In genomic region chr2:160194946-160195345, GRCh38 we compare ENCODE assay signal across 25 cellular contexts. TPM values are rescaled to one million over a fixed set of nuclear protein-coding genes. Genes with fewer than 3 reads are reported as not detected.
DNase-seq lines count a peak whose midpoint lies in the region; ATAC-seq and TF ChIP-seq lines count a peak whose summit lies in the region.
"Had no signal": no experiment of that assay in that cellular context is flagged by ENCODE, and none has a peak within 500 bp of the region (broad histone marks: within the 10 kb centered on the region; RNA-seq: fewer than 3 reads in every experiment).

No MANE protein-coding gene starts in this region.

- H3K9me3 ChIP-seq in WERI-Rb-1 (ENCODE audit: severe bottlenecking): no peaks in the 10 kb centered on the region
- H3K9me3 ChIP-seq: uterus had no signal

- H2AK5ac ChIP-seq in mesendoderm (ENCODE audit: low read length): no peak overlapping the region

- H3K36me3 ChIP-seq in WERI-Rb-1: no peaks in the 10 kb centered on the region
- no peaks in the 10 kb centered on the region for H3K36me3 ChIP-seq in mesendoderm (ENCODE audit: control insufficient read depth, insufficient read depth, low read length)
- H3K36me3 ChIP-seq: uterus had no signal

- H3K36me3 Mint-ChIP-seq in activated naive CD8-positive, alpha-beta T cell treated with anti-CD3 and anti-CD28 coated beads, Interleukin-2, amount 10 ng/mL, durations not matched to agents 7 days and 5 days: no peaks in the 10 kb centered on the region
- no peaks in the 10 kb centered on the region for H3K36me3 Mint-ChIP-seq in activated naive CD8-positive, alpha-beta T cell treated with anti-CD3 and anti-CD28 coated beads for 36 hours
- H3K36me3 Mint-ChIP-seq: CD14-positive monocyte had no signal

- no peak overlapping the region for H3K9ac ChIP-seq in mesendoderm (ENCODE audit: low read length)
- H3K9ac ChIP-seq: KMS-11 had no signal

- peaks cover 13% of the 10 kb centered on the region for H3K27me3 Mint-ChIP-seq in activated naive CD8-positive, alpha-beta T cell treated with anti-CD3 and anti-CD28 coated beads, Interleukin-2, amount 10 ng/mL, durations not matched to agents 7 days and 5 days
- peaks cover 3% of the 10 kb centered on the region for H3K27me3 Mint-ChIP-seq in activated naive CD8-positive, alpha-beta T cell treated with anti-CD3 and anti-CD28 coated beads for 36 hours
- H3K27me3 Mint-ChIP-seq: dendritic cell treated with granulocyte-macrophage colony-stimulating factor and Interleukin-4, amounts not matched to agents 40 ng/mL and 50 ng/mL, for 4 days; progenitor cell of endocrine pancreas had no signal

- POLR2A ChIA-PET in activated naive CD8-positive, alpha-beta T cell treated with anti-CD3 and anti-CD28 coated beads, Interleukin-2, amount 10 ng/mL, durations not matched to agents 7 days and 5 days (lab: Charles Lee): no interaction called here

- no peak overlapping the region for H4K5ac ChIP-seq in mesendoderm (ENCODE audit: low read length)

- no peak overlapping the region for H3K56ac ChIP-seq in mesendoderm (ENCODE audit: low read length)

- no peak for TF ChIP-seq CTCF in WERI-Rb-1 (IDR thresholded peaks at IDR 0.05; ENCODE audit: low read depth, low read length)

- no peaks in the 10 kb centered on the region for H3K27me3 ChIP-seq in WERI-Rb-1 (ENCODE audit: insufficient read depth, low read depth, severe bottlenecking)
- H3K27me3 ChIP-seq in mesendoderm (ENCODE audit: insufficient read depth, low read length, poor library complexity): no peaks in the 10 kb centered on the region
- H3K27me3 ChIP-seq: uterus had no signal

- no peak overlapping the region for H4K8ac ChIP-seq in mesendoderm (ENCODE audit: low read depth, low read length)

- no peaks in the 10 kb centered on the region for H3K79me2 ChIP-seq in mesendoderm (ENCODE audit: control insufficient read depth, insufficient read depth, low read length)

- DNase-seq in activated naive CD8-positive, alpha-beta T cell treated with anti-CD3 and anti-CD28 coated beads, Interleukin-2, amount 10 ng/mL, durations not matched to agents 7 days and 5 days: peak; percentile 50
- no peak for DNase-seq in activated naive CD8-positive, alpha-beta T cell treated with anti-CD3 and anti-CD28 coated beads for 36 hours
- DNase-seq in WERI-Rb-1: no peak
- DNase-seq in kidney tubule cell (ENCODE audit: low spot score): peak; percentile 33
- DNase-seq in DMS114 treated with DMSO at 0.1 percent for 48 hours (lab: John Stamatoyannopoulos, UW; ENCODE audit: unreplicated experiment): no peak
- DNase-seq in mesendoderm: no peak
- DNase-seq in NCI-H2227 treated with DMSO at 0.1 percent for 48 hours (lab: John Stamatoyannopoulos, UW): no peak
- DNase-seq: activated CD4-positive, alpha-beta T cell treated with anti-CD3 and anti-CD28 coated beads for 48 hours; activated T-cell treated with anti-CD3 and anti-CD28 coated beads, Interleukin-2, amount 50 U/mL, for 4 hours; DMS79; foreskin melanocyte; NCI-H1105; NCI-H2081; NCI-H446 treated with DMSO at 0.1 percent for 48 hours; Right ventricle myocardium superior; stimulated activated CD4-positive, alpha-beta T cell treated with anti-CD3 and anti-CD28 coated beads, Interleukin-4, amount 100 ng/mL, for 1 hour; uterus had no signal

- no peak overlapping the region for H2BK120ac ChIP-seq in mesendoderm (ENCODE audit: low read depth, low read length)

- no peak overlapping the region for H2BK15ac ChIP-seq in mesendoderm (replicated peaks; ENCODE audit: low read depth)

- H3K4me1 Mint-ChIP-seq in activated naive CD8-positive, alpha-beta T cell treated with anti-CD3 and anti-CD28 coated beads, Interleukin-2, amount 10 ng/mL, durations not matched to agents 7 days and 5 days: peaks cover 17% of the 10 kb centered on the region
- H3K4me1 Mint-ChIP-seq in activated naive CD8-positive, alpha-beta T cell treated with anti-CD3 and anti-CD28 coated beads for 36 hours: peaks cover 8% of the 10 kb centered on the region
- H3K4me1 Mint-ChIP-seq: CD14-positive monocyte, nephron had no signal

- no peak overlapping the region for H3K18ac ChIP-seq in mesendoderm (ENCODE audit: low read length)

- H3K27ac Mint-ChIP-seq in activated naive CD8-positive, alpha-beta T cell treated with anti-CD3 and anti-CD28 coated beads, Interleukin-2, amount 10 ng/mL, durations not matched to agents 7 days and 5 days: no peak overlapping the region
- H3K27ac Mint-ChIP-seq in activated naive CD8-positive, alpha-beta T cell treated with anti-CD3 and anti-CD28 coated beads for 36 hours: no peak overlapping the region
- H3K27ac Mint-ChIP-seq: CD14-positive monocyte; dendritic cell treated with granulocyte-macrophage colony-stimulating factor and Interleukin-4, amounts not matched to agents 40 ng/mL and 50 ng/mL, for 4 days; nephron; progenitor cell of endocrine pancreas had no signal

- peaks cover 2% of the 10 kb centered on the region for H3K4me1 ChIP-seq in mesendoderm (ENCODE audit: control insufficient read depth, low read depth, low read length)
- H3K4me1 ChIP-seq: uterus had no signal

- H2BK5ac ChIP-seq in mesendoderm (ENCODE audit: low read length): no peak overlapping the region

- H3K4me2 ChIP-seq in mesendoderm (ENCODE audit: low read length): no peak overlapping the region
- H3K4me2 ChIP-seq: KMS-11 had no signal

- H3K9me3 Mint-ChIP-seq in activated naive CD8-positive, alpha-beta T cell treated with anti-CD3 and anti-CD28 coated beads, Interleukin-2, amount 10 ng/mL, durations not matched to agents 7 days and 5 days: no peaks in the 10 kb centered on the region
- no peaks in the 10 kb centered on the region for H3K9me3 Mint-ChIP-seq in activated naive CD8-positive, alpha-beta T cell treated with anti-CD3 and anti-CD28 coated beads for 36 hours
- H3K9me3 Mint-ChIP-seq: activated T-cell treated with anti-CD3 and anti-CD28 coated beads, Interleukin-2, amount 50 U/mL, for 4 hours; CD14-positive monocyte; dendritic cell treated with granulocyte-macrophage colony-stimulating factor and Interleukin-4, amounts not matched to agents 40 ng/mL and 50 ng/mL, for 4 days had no signal

- peak; percentile 100 for ATAC-seq in activated naive CD8-positive, alpha-beta T cell treated with anti-CD3 and anti-CD28 coated beads, Interleukin-2, amount 10 ng/mL, durations not matched to agents 7 days and 5 days (ENCODE audit: low read depth)
- no peak for ATAC-seq in GM18858 (IDR thresholded peaks at IDR 0.05; ENCODE audit: unreplicated experiment)
- ATAC-seq: activated T-cell treated with anti-CD3 and anti-CD28 coated beads, Interleukin-2, amount 50 U/mL, for 4 hours had no signal

- no peak overlapping the region for H3K23ac ChIP-seq in mesendoderm (ENCODE audit: low read length)

- H3K4me3 ChIP-seq in WERI-Rb-1 (ENCODE audit: low read depth, low read length) (no peak overlapping the region), mesendoderm (ENCODE audit: low read length) (no peak overlapping the region)
- H3K4me3 ChIP-seq: skin epidermis, uterus had no signal

- peak overlapping the region; percentile 20; the same call in 1 of the 2 replicates for H3K27ac ChIP-seq in WERI-Rb-1
- no peak overlapping the region for H3K27ac ChIP-seq in mesendoderm (ENCODE audit: low read depth, low read length)
- H3K27ac ChIP-seq: KMS-11, skin epidermis, uterus had no signal

- no CpG with 5 or more reads among the region's 5 CpGs for WGBS in mesendoderm (ENCODE audit: extremely low coverage, insufficient coverage, low lambda C conversion rate)

- no peaks in the 10 kb centered on the region for H3K79me1 ChIP-seq in mesendoderm (ENCODE audit: low read length)

- no peak overlapping the region for H3K4me3 Mint-ChIP-seq in activated naive CD8-positive, alpha-beta T cell treated with anti-CD3 and anti-CD28 coated beads, Interleukin-2, amount 10 ng/mL, durations not matched to agents 7 days and 5 days
- no peak overlapping the region for H3K4me3 Mint-ChIP-seq in activated naive CD8-positive, alpha-beta T cell treated with anti-CD3 and anti-CD28 coated beads for 36 hours
- H3K4me3 Mint-ChIP-seq: activated T-cell treated with anti-CD3 and anti-CD28 coated beads, Interleukin-2, amount 50 U/mL, for 4 hours; CD14-positive monocyte; dendritic cell treated with granulocyte-macrophage colony-stimulating factor and Interleukin-4, amounts not matched to agents 40 ng/mL and 50 ng/mL, for 4 days; nephron had no signal

- no peak overlapping the region for H3K4ac ChIP-seq in mesendoderm (ENCODE audit: low read depth, low read length)

RNA-seq across cellular contexts. Expression of gene ITGB6, which starts 5.1 kb away (rescaled TPM):
- not detected for total RNA-seq in activated naive CD8-positive, alpha-beta T cell treated with anti-CD3 and anti-CD28 coated beads, Interleukin-2, amount 10 ng/mL, durations not matched to agents 7 days and 5 days
- not detected for total RNA-seq in activated naive CD8-positive, alpha-beta T cell treated with anti-CD3 and anti-CD28 coated beads for 36 hours
- not detected for polyA plus RNA-seq in mesendoderm (2013, experiment 1 of 2)
- not detected for polyA plus RNA-seq in mesendoderm (2013, experiment 2 of 2)
- total RNA-seq: activated T-cell treated with anti-CD3 and anti-CD28 coated beads, Interleukin-2, amount 50 U/mL, for 4 hours; subcutaneous adipose tissue had no signal
- polyA plus RNA-seq: CD14-positive monocyte had no signal

Comparison
In these comparisons a context has a peak if more than half of its experiments do, and no peak if none do; other contexts are left out.
1. DNase-seq: peak in activated naive CD8-positive, alpha-beta T cell treated with anti-CD3 and anti-CD28 coated beads, Interleukin-2, amount 10 ng/mL, durations not matched to agents 7 days and 5 days (single experiment) and kidney tubule cell (single experiment); none in activated naive CD8-positive, alpha-beta T cell treated with anti-CD3 and anti-CD28 coated beads for 36 hours (single experiment), WERI-Rb-1 (single experiment), DMS114 treated with DMSO at 0.1 percent for 48 hours (single experiment), mesendoderm (single experiment) and NCI-H2227 treated with DMSO at 0.1 percent for 48 hours (single experiment).